Comparison of ENCODE assay signal across 33 cellular contexts in the genomic region with DNA sequence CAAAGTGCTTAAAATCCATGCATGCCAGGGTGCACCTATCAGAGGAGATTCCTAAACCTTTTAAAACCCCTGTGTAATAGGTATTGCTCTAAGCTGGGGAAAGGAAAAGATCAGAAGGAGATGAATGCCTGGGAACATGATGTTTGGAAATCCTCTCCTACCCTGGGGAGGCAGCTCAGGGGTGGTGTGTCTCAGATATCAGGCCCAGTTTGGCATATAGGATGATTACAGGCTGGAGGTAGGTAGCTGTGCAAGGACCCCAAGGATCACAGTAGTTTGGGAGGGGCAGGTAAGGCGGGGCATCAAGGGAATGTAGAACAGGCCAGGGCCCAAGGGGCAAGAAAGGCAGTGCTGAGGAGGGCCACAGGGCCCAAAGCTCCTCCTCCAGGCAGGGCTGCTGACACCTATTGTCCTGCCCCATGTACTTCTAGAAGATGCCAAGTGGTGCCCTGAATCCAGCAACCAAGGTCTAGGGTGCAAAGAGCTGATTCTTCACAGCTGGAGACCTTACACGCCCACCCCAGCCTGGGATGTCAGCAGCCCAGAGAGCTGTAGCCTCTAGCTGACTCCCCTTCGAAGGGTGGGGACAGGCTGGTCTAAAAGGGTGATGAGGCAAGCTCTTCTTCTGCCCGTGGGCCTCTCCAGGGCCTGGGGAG. TPM values are rescaled to one million over a fixed set of nuclear protein-coding genes. Genes with fewer than 3 reads are reported as not detected.
DNase-seq lines count a peak whose midpoint lies in the region; ATAC-seq and TF ChIP-seq lines count a peak whose summit lies in the region.
"Had no signal": no experiment of that assay in that cellular context is flagged by ENCODE, and none has a peak within 500 bp of the region (broad histone marks: within the 10 kb centered on the region; RNA-seq: fewer than 3 reads in every experiment).

No MANE protein-coding gene starts in this region.

- ATAC-seq in activated CD4-positive, alpha-beta T cell treated with anti-CD3 and anti-CD28 coated beads for 36 hours = no peak
- ATAC-seq in DND-41 (ENCODE audit: insufficient read depth, low read depth) = peak; percentile 30
- ATAC-seq: left lung had no signal

- H3F3A ChIP-seq in neural progenitor cell (ENCODE audit: low read depth) = no peaks in the 10 kb centered on the region

- no peak for DNase-seq in activated CD4-positive, alpha-beta T cell treated with anti-CD3 and anti-CD28 coated beads for 36 hours
- no peak for DNase-seq in activated CD4-positive, alpha-beta T cell treated with anti-CD3 and anti-CD28 coated beads for 4 hours
- DNase-seq in DND-41 (peak; percentile 59), neural progenitor cell (ENCODE audit: low spot score) (no peak), posterior vena cava (ENCODE audit: low spot score) (no peak), mucosa of gallbladder (ENCODE audit: low spot score) (no peak), NCI-H1048 (lab: John Stamatoyannopoulos, UW) (no peak)
- DNase-seq in activated CD4-positive, alpha-beta memory T cell treated with anti-CD3 and anti-CD28 coated beads, Interleukin-2, amount 10 ng/mL, durations not matched to agents 7 days and 5 days = no peak
- DNase-seq: activated CD4-positive, alpha-beta T cell treated with anti-CD3 and anti-CD28 coated beads, Interleukin-2, amount 50 U/mL, for 4 hours; activated naive CD4-positive, alpha-beta T cell treated with anti-CD3 and anti-CD28 coated beads for 36 hours; anterior cingulate cortex; COR-L47; cortex of kidney; endodermal cell; esophagus squamous epithelium; GM23248; hippocampal formation; left lung; NCI-H1105 treated with DMSO at 0.1 percent for 48 hours; NCI-H2029; NCI-H226; NCI-H748 treated with DMSO at 0.1 percent for 48 hours; nephron progenitor cell; posterior cingulate gyrus; right lobe of liver; stimulated activated CD4-positive, alpha-beta T cell treated with anti-CD3 and anti-CD28 coated beads, Interleukin-15, amount 100 ng/mL, for 24 hours; T-helper 2 cell; upper lobe of left lung had no signal

- H3K9me3 ChIP-seq in DND-41 (ENCODE audit: insufficient read depth, low read length, severe bottlenecking) = no peaks in the 10 kb centered on the region
- H3K9me3 ChIP-seq in neural progenitor cell (ENCODE audit: low read depth) = no peaks in the 10 kb centered on the region
- H3K9me3 ChIP-seq: esophagus squamous epithelium, left lung, right lobe of liver, upper lobe of left lung had no signal

- no peaks in the 10 kb centered on the region for H3K9me3 Mint-ChIP-seq in activated CD4-positive, alpha-beta T cell treated with anti-CD3 and anti-CD28 coated beads for 36 hours (ENCODE audit: low read depth)
- H3K9me3 Mint-ChIP-seq in activated CD4-positive, alpha-beta memory T cell treated with anti-CD3 and anti-CD28 coated beads, Interleukin-2, amount 10 ng/mL, durations not matched to agents 7 days and 5 days = no peaks in the 10 kb centered on the region
- no peaks in the 10 kb centered on the region for H3K9me3 Mint-ChIP-seq in neural progenitor cell
- H3K9me3 Mint-ChIP-seq: activated naive CD4-positive, alpha-beta T cell treated with anti-CD3 and anti-CD28 coated beads for 36 hours; IgD-negative memory B cell had no signal

- intact Hi-C loops in activated CD4-positive, alpha-beta T cell treated with anti-CD3 and anti-CD28 coated beads for 36 hours (cut with DNase I, micrococcal nuclease) = no loop called here
- intact Hi-C loops in posterior vena cava (cut with DNase I) = no loop called here

- H3K4me3 ChIP-seq in DND-41 (ENCODE audit: low read depth in 1 of 2, low read length in 2 of 2) (no peak overlapping the region), neural progenitor cell (no peak overlapping the region)
- H3K4me3 ChIP-seq: cardiac muscle cell, esophagus squamous epithelium, GM23248, left lung, right lobe of liver, SK-N-MC, upper lobe of left lung had no signal

- POLR2A ChIA-PET in activated CD4-positive, alpha-beta T cell treated with anti-CD3 and anti-CD28 coated beads for 36 hours (lab: Charles Lee) = no interaction called here
- POLR2A ChIA-PET in activated CD4-positive, alpha-beta memory T cell treated with anti-CD3 and anti-CD28 coated beads, Interleukin-2, amount 10 ng/mL, durations not matched to agents 7 days and 5 days (lab: Charles Lee) = interaction anchor here (0.8 to 13.8 kb wide), 10 partner anchors 12 to 290 kb away, joined by 3 to 229 read pairs (median 5); a partner anchor contains a TSS

- peaks cover 25% of the 10 kb centered on the region for H3K4me1 Mint-ChIP-seq in activated CD4-positive, alpha-beta T cell treated with anti-CD3 and anti-CD28 coated beads for 36 hours
- peaks cover 35% of the 10 kb centered on the region for H3K4me1 Mint-ChIP-seq in activated CD4-positive, alpha-beta memory T cell treated with anti-CD3 and anti-CD28 coated beads, Interleukin-2, amount 10 ng/mL, durations not matched to agents 7 days and 5 days
- peaks cover 16% of the 10 kb centered on the region for H3K4me1 Mint-ChIP-seq in neural progenitor cell
- H3K4me1 Mint-ChIP-seq: endodermal cell had no signal

- no peak overlapping the region for H3K4me3 Mint-ChIP-seq in activated CD4-positive, alpha-beta T cell treated with anti-CD3 and anti-CD28 coated beads for 36 hours
- no peak overlapping the region for H3K4me3 Mint-ChIP-seq in activated CD4-positive, alpha-beta memory T cell treated with anti-CD3 and anti-CD28 coated beads, Interleukin-2, amount 10 ng/mL, durations not matched to agents 7 days and 5 days
- H3K4me3 Mint-ChIP-seq in neural progenitor cell = no peak overlapping the region
- H3K4me3 Mint-ChIP-seq: activated naive CD4-positive, alpha-beta T cell treated with anti-CD3 and anti-CD28 coated beads for 36 hours; endodermal cell; IgD-negative memory B cell; nephron progenitor cell had no signal

- H3K79me2 ChIP-seq in DND-41 (ENCODE audit: insufficient read depth, low read length) (peaks cover 10% of the 10 kb centered on the region), neural progenitor cell (ENCODE audit: low read depth) (no peaks in the 10 kb centered on the region)

- TF ChIP-seq CTCF in DND-41 (IDR thresholded peaks at IDR 0.05; ENCODE audit: borderline replicate concordance, extremely low read depth, low read length, poor library complexity, severe bottlenecking) (no peak), neural progenitor cell (IDR thresholded peaks at IDR 0.05) (no peak)

- H3K4me2 ChIP-seq in DND-41 (ENCODE audit: insufficient read depth, low read length) = no peak overlapping the region
- H3K4me2 ChIP-seq in neural progenitor cell = no peak overlapping the region

- H3K27me3 ChIP-seq in DND-41 (ENCODE audit: insufficient read depth, low read length, poor library complexity) (no peaks in the 10 kb centered on the region), neural progenitor cell (no peaks in the 10 kb centered on the region)
- H3K27me3 ChIP-seq: cardiac muscle cell, esophagus squamous epithelium, left lung, right lobe of liver, upper lobe of left lung had no signal

- H2AFZ ChIP-seq in DND-41 (ENCODE audit: low read depth, low read length) (no peak overlapping the region), neural progenitor cell (replicated peaks) (no peak overlapping the region)
- H2AFZ ChIP-seq: GM23248 had no signal

- peaks cover 26% of the 10 kb centered on the region for H3K4me1 ChIP-seq in DND-41 (ENCODE audit: insufficient read depth, low read length)
- no peaks in the 10 kb centered on the region for H3K4me1 ChIP-seq in neural progenitor cell
- H3K4me1 ChIP-seq: esophagus squamous epithelium, left lung, right lobe of liver, upper lobe of left lung had no signal

- CTCF ChIA-PET in activated CD4-positive, alpha-beta T cell treated with anti-CD3 and anti-CD28 coated beads for 36 hours (lab: Charles Lee) = interaction anchor here (1.2 kb wide), 1 partner anchor 35 kb away, joined by 4 read pairs; no protein-coding TSS in a partner anchor
- CTCF ChIA-PET in activated CD4-positive, alpha-beta memory T cell treated with anti-CD3 and anti-CD28 coated beads, Interleukin-2, amount 10 ng/mL, durations not matched to agents 7 days and 5 days (lab: Charles Lee) = interaction anchor here (2.8 kb wide), 1 partner anchor 26 kb away, joined by 12 read pairs; no protein-coding TSS in a partner anchor

- H3K9ac ChIP-seq in DND-41 (ENCODE audit: low read depth, low read length) = no peak overlapping the region
- H3K9ac ChIP-seq in neural progenitor cell = no peak overlapping the region
- H3K9ac ChIP-seq: GM23248 had no signal

- H4K20me1 ChIP-seq in DND-41 (ENCODE audit: insufficient read depth, low read length) (peaks cover 35% of the 10 kb centered on the region), neural progenitor cell (ENCODE audit: low read depth) (no peaks in the 10 kb centered on the region)

- H3K27ac ChIP-seq in DND-41 (ENCODE audit: low read length) (peak overlapping the region; percentile 39), neural progenitor cell (no peak overlapping the region)
- H3K27ac ChIP-seq: 22Rv1, cardiac muscle cell, esophagus squamous epithelium, GM23248, left lung, right lobe of liver, SK-N-MC, upper lobe of left lung had no signal

- peaks cover 50% of the 10 kb centered on the region for H3K36me3 ChIP-seq in DND-41 (ENCODE audit: insufficient read depth, low read length)
- no peaks in the 10 kb centered on the region for H3K36me3 ChIP-seq in neural progenitor cell
- H3K36me3 ChIP-seq: cardiac muscle cell, esophagus squamous epithelium, right lobe of liver had no signal

- H3K27ac Mint-ChIP-seq in activated CD4-positive, alpha-beta T cell treated with anti-CD3 and anti-CD28 coated beads for 36 hours = peak overlapping the region; percentile 42
- peak overlapping the region; percentile 35 for H3K27ac Mint-ChIP-seq in activated CD4-positive, alpha-beta memory T cell treated with anti-CD3 and anti-CD28 coated beads, Interleukin-2, amount 10 ng/mL, durations not matched to agents 7 days and 5 days
- H3K27ac Mint-ChIP-seq in neural progenitor cell = peak overlapping the region; percentile 65
- H3K27ac Mint-ChIP-seq: endodermal cell, nephron progenitor cell had no signal

- no peaks in the 10 kb centered on the region for H3K27me3 Mint-ChIP-seq in activated CD4-positive, alpha-beta T cell treated with anti-CD3 and anti-CD28 coated beads for 36 hours
- H3K27me3 Mint-ChIP-seq in activated CD4-positive, alpha-beta memory T cell treated with anti-CD3 and anti-CD28 coated beads, Interleukin-2, amount 10 ng/mL, durations not matched to agents 7 days and 5 days = no peaks in the 10 kb centered on the region
- no peaks in the 10 kb centered on the region for H3K27me3 Mint-ChIP-seq in neural progenitor cell (ENCODE audit: insufficient read depth, low read depth)
- H3K27me3 Mint-ChIP-seq: IgD-negative memory B cell had no signal

- H3K36me3 Mint-ChIP-seq in activated CD4-positive, alpha-beta T cell treated with anti-CD3 and anti-CD28 coated beads for 36 hours (ENCODE audit: low read depth) = peaks cover 49% of the 10 kb centered on the region
- H3K36me3 Mint-ChIP-seq in activated CD4-positive, alpha-beta memory T cell treated with anti-CD3 and anti-CD28 coated beads, Interleukin-2, amount 10 ng/mL, durations not matched to agents 7 days and 5 days (ENCODE audit: low read depth) = peaks cover 55% of the 10 kb centered on the region
- H3K36me3 Mint-ChIP-seq in neural progenitor cell = peaks cover 19% of the 10 kb centered on the region

RNA-seq across cellular contexts. Expression of a gene that starts 17.6 kb away (rescaled TPM):
- total RNA-seq in activated CD4-positive, alpha-beta T cell treated with anti-CD3 and anti-CD28 coated beads for 36 hours = 100 to 1,000 TPM; 118 to 126 TPM
- 100 to 1,000 TPM; 229 to 245 TPM for total RNA-seq in activated CD4-positive, alpha-beta memory T cell treated with anti-CD3 and anti-CD28 coated beads, Interleukin-2, amount 10 ng/mL, durations not matched to agents 7 days and 5 days
- not detected in 2 replicates for total RNA-seq in neural progenitor cell (ENCODE audit: low replicate concordance)
- 10 to 100 TPM; 11.6 to 18.5 TPM for total RNA-seq in posterior vena cava
- total RNA-seq in mucosa of gallbladder = 13.6 TPM
- total RNA-seq: cardiac muscle cell, endodermal cell, GM23248 had no signal

RNA-seq across cellular contexts. Expression of a gene that starts 46.3 kb away (rescaled TPM):
- total RNA-seq in activated CD4-positive, alpha-beta T cell treated with anti-CD3 and anti-CD28 coated beads for 36 hours = 10 to 100 TPM; 12.5 to 14.2 TPM
- total RNA-seq in activated CD4-positive, alpha-beta memory T cell treated with anti-CD3 and anti-CD28 coated beads, Interleukin-2, amount 10 ng/mL, durations not matched to agents 7 days and 5 days = 1 to 10 TPM; 5.8 to 7.5 TPM
- total RNA-seq in neural progenitor cell (ENCODE audit: low replicate concordance) (33.1 and 34.2 TPM in 2 replicates), posterior vena cava (10 to 100 TPM; 23.0 to 23.7 TPM), mucosa of gallbladder (32.9 TPM)

RNA-seq across cellular contexts. Expression of a gene that starts 58.6 kb away (rescaled TPM):
- total RNA-seq in activated CD4-positive, alpha-beta T cell treated with anti-CD3 and anti-CD28 coated beads for 36 hours = under 1 TPM; 0.43 to 0.63 TPM
- 1 to 10 TPM; 1.7 to 2.1 TPM for total RNA-seq in activated CD4-positive, alpha-beta memory T cell treated with anti-CD3 and anti-CD28 coated beads, Interleukin-2, amount 10 ng/mL, durations not matched to agents 7 days and 5 days
- 0.19 and 1.7 TPM in 2 replicates for total RNA-seq in neural progenitor cell (ENCODE audit: low replicate concordance)
- total RNA-seq in posterior vena cava = 10 to 100 TPM; 11.3 to 29.3 TPM
- 2.0 TPM for total RNA-seq in mucosa of gallbladder
- total RNA-seq: cardiac muscle cell, OCI-LY7 had no signal

Comparison
In these comparisons a context has a peak if more than half of its experiments do, and no peak if none do; other contexts are left out.
1. RNA of a gene that starts 17.6 kb away (total RNA-seq): 229 to 245 TPM in activated CD4-positive, alpha-beta memory T cell treated with anti-CD3 and anti-CD28 coated beads, Interleukin-2, amount 10 ng/mL, durations not matched to agents 7 days and 5 days, 118 to 126 TPM in activated CD4-positive, alpha-beta T cell treated with anti-CD3 and anti-CD28 coated beads for 36 hours, 11.6 to 18.5 TPM in posterior vena cava and 13.6 TPM in mucosa of gallbladder (single experiment); not detected in neural progenitor cell; every median in the first group is over 10 times any median in the second.
2. Peak in every context shown above with its lines, with median percentiles within 50 percentile points of each other: H3K27ac Mint-ChIP-seq.